8 cellular contexts compared by ENCODE assay signal in genomic region chr5:95760291-95761191, GRCh38. TPM values are rescaled to one million over a fixed set of nuclear protein-coding genes. Genes with fewer than 3 reads are reported as not detected.
DNase-seq lines count a peak whose midpoint lies in the region; ATAC-seq and TF ChIP-seq lines count a peak whose summit lies in the region.

No MANE protein-coding gene starts in this region.

- no peaks in the 10 kb centered on the region for H3K36me3 Mint-ChIP-seq in stimulated activated effector memory CD8-positive, alpha-beta T cell treated with anti-CD3 and anti-CD28 coated beads, Interleukin-12 subunit alpha, Interleukin-12 subunit beta, amount 100 ng/mL, for 72 hours

- H3K4me3 Mint-ChIP-seq in stimulated activated effector memory CD8-positive, alpha-beta T cell treated with anti-CD3 and anti-CD28 coated beads, Interleukin-12 subunit alpha, Interleukin-12 subunit beta, amount 100 ng/mL, for 72 hours = peak overlapping the region; percentile 61

- H3K4me1 ChIP-seq in foreskin keratinocyte = peaks cover 13% of the 10 kb centered on the region

- in situ Hi-C loops in Caki2 (cut with HindIII; ENCODE audit: low pct_unique_long_range_greater_than_20kb, low sequenced_read_pairs) = no loop called here

- no peak for TF ChIP-seq CTCF in foreskin keratinocyte (conservative IDR thresholded peaks at IDR 0.05)

- H3K27ac ChIP-seq in foreskin keratinocyte = no peak overlapping the region

- H3K4me1 Mint-ChIP-seq in stimulated activated effector memory CD8-positive, alpha-beta T cell treated with anti-CD3 and anti-CD28 coated beads, Interleukin-12 subunit alpha, Interleukin-12 subunit beta, amount 100 ng/mL, for 72 hours = peaks cover 21% of the 10 kb centered on the region

- peak overlapping the region; percentile 48 for H3K27ac Mint-ChIP-seq in stimulated activated effector memory CD8-positive, alpha-beta T cell treated with anti-CD3 and anti-CD28 coated beads, Interleukin-12 subunit alpha, Interleukin-12 subunit beta, amount 100 ng/mL, for 72 hours

- H3K27me3 ChIP-seq in foreskin keratinocyte = no peaks in the 10 kb centered on the region

- DNase-seq in Caki2 (ENCODE audit: low read depth) (peak; percentile 49), SW480 (ENCODE audit: low spot score) (peak; percentile 89), foreskin keratinocyte (peak; percentile 69 to 91), SHP77 (lab: John Stamatoyannopoulos, UW) (no peak), NCI-H1092 treated with DMSO at 0.1 percent for 48 hours (lab: John Stamatoyannopoulos, UW) (no peak)
- no peak for DNase-seq in stimulated activated effector memory CD8-positive, alpha-beta T cell treated with anti-CD3 and anti-CD28 coated beads, Interleukin-12 subunit alpha, Interleukin-12 subunit beta, amount 100 ng/mL, for 72 hours (ENCODE audit: low spot score in 2 of 2)

- ATAC-seq in GM19395 (IDR thresholded peaks at IDR 0.05; ENCODE audit: unreplicated experiment) (peak; percentile 91), HG03442 (IDR thresholded peaks at IDR 0.05; ENCODE audit: unreplicated experiment) (peak; percentile 85), foreskin keratinocyte (peak; percentile 69)
- ATAC-seq in stimulated activated effector memory CD8-positive, alpha-beta T cell treated with anti-CD3 and anti-CD28 coated beads, Interleukin-12 subunit alpha, Interleukin-12 subunit beta, amount 100 ng/mL, for 72 hours = peak; percentile 95

- H3K9me3 Mint-ChIP-seq in stimulated activated effector memory CD8-positive, alpha-beta T cell treated with anti-CD3 and anti-CD28 coated beads, Interleukin-12 subunit alpha, Interleukin-12 subunit beta, amount 100 ng/mL, for 72 hours = no peaks in the 10 kb centered on the region

RNA-seq across cellular contexts. Expression of gene RHOBTB3, which starts 29.4 kb away (rescaled TPM):
- 22.0 and 24.7 TPM in 2 replicates for total RNA-seq in Caki2 (2014; rRNA removed; shearing (Covaris generic); ENCODE audit: low replicate concordance)
- total RNA-seq in foreskin keratinocyte = 2.4 and 2.8 TPM in 2 replicates
- 0.45 and 0.50 TPM in 2 replicates for polyA plus RNA-seq in foreskin keratinocyte

Comparison
In these comparisons a context has a peak if more than half of its experiments do, and no peak if none do; other contexts are left out.
1. DNase-seq: peak in Caki2 (single experiment), SW480 (single experiment) and foreskin keratinocyte (2 of 2); none in stimulated activated effector memory CD8-positive, alpha-beta T cell treated with anti-CD3 and anti-CD28 coated beads, Interleukin-12 subunit alpha, Interleukin-12 subunit beta, amount 100 ng/mL, for 72 hours (0 of 2), SHP77 (0 of 2) and NCI-H1092 treated with DMSO at 0.1 percent for 48 hours (single experiment).
2. Peak in every context shown above with its lines, with median percentiles within 50 percentile points of each other: ATAC-seq.